23 cellular contexts compared by ENCODE assay signal in genomic region chr7:28771901-28772622, GRCh38.
"Had no signal": no experiment of that assay in that cellular context is flagged by ENCODE, and none has a peak within 500 bp of the region (broad histone marks: within the 10 kb centered on the region; RNA-seq: fewer than 3 reads in every experiment).

No MANE protein-coding gene starts in this region.

- H3K4me3 Mint-ChIP-seq: activated CD4-positive, alpha-beta T cell treated with anti-CD3 and anti-CD28 coated beads for 36 hours; activated naive CD8-positive, alpha-beta T cell treated with anti-CD3 and anti-CD28 coated beads, Interleukin-2, amount 10 ng/mL, durations not matched to agents 7 days and 5 days; activated T-helper 17 cell treated with anti-CD3 and anti-CD28 coated beads, Interleukin-2, amount 50 U/mL, for 72 hours; memory B cell; natural killer cell; stimulated activated naive CD8-positive, alpha-beta T cell treated with anti-CD3 and anti-CD28 coated beads, Interleukin-15, amount 100 ng/mL, for 72 hours; T-helper 2 cell treated with Interferon-gamma antibody and Interleukin-4, amounts not matched to agents 5 μg/mL and 100 μg/mL, for 36 hours; type B pancreatic cell; WTC11 had no signal

- ATAC-seq: activated CD4-positive, alpha-beta T cell treated with anti-CD3 and anti-CD28 coated beads for 36 hours; activated T-helper 17 cell treated with anti-CD3 and anti-CD28 coated beads, Interleukin-2, amount 50 U/mL, for 72 hours; gastroesophageal sphincter; heart left ventricle; natural killer cell; right lobe of liver; stimulated activated naive CD8-positive, alpha-beta T cell treated with anti-CD3 and anti-CD28 coated beads, Interleukin-15, amount 100 ng/mL, for 72 hours; WTC11 had no signal

- H3K4me1 Mint-ChIP-seq: activated CD4-positive, alpha-beta T cell treated with anti-CD3 and anti-CD28 coated beads for 36 hours; activated naive CD8-positive, alpha-beta T cell treated with anti-CD3 and anti-CD28 coated beads, Interleukin-2, amount 10 ng/mL, durations not matched to agents 7 days and 5 days; activated T-helper 17 cell treated with anti-CD3 and anti-CD28 coated beads, Interleukin-2, amount 50 U/mL, for 72 hours; memory B cell; natural killer cell; stimulated activated naive CD8-positive, alpha-beta T cell treated with anti-CD3 and anti-CD28 coated beads, Interleukin-15, amount 100 ng/mL, for 72 hours had no signal

- DNase-seq: activated CD4-positive, alpha-beta T cell treated with anti-CD3 and anti-CD28 coated beads for 36 hours; activated CD4-positive, alpha-beta T cell treated with anti-CD3 and anti-CD28 coated beads, Interleukin-2, amount 50 U/mL, for 48 hours; activated naive CD4-positive, alpha-beta T cell treated with Interleukin-2 at 50 U/mL for 16 hours; activated naive CD8-positive, alpha-beta T cell treated with anti-CD3 and anti-CD28 coated beads, Interleukin-2, amount 10 ng/mL, durations not matched to agents 7 days and 5 days; activated T-cell treated with anti-CD3 and anti-CD28 coated beads for 4 hours; amygdala; caudate nucleus; heart left ventricle; kidney; natural killer cell; posterior cingulate gyrus; right lobe of liver; small intestine; stimulated activated CD4-positive, alpha-beta T cell treated with anti-CD3 and anti-CD28 coated beads, Interleukin-4, amount 100 ng/mL, for 1 hour; stimulated activated naive CD8-positive, alpha-beta T cell treated with anti-CD3 and anti-CD28 coated beads, Interleukin-15, amount 100 ng/mL, for 72 hours had no signal

- H3K36me3 Mint-ChIP-seq: activated naive CD8-positive, alpha-beta T cell treated with anti-CD3 and anti-CD28 coated beads, Interleukin-2, amount 10 ng/mL, durations not matched to agents 7 days and 5 days; memory B cell; natural killer cell; type B pancreatic cell; WTC11 had no signal

- H3K4me3 ChIP-seq: esophagus muscularis mucosa, gastroesophageal sphincter, heart left ventricle, right lobe of liver, suprapubic skin had no signal

- H3K9me3 ChIP-seq: esophagus muscularis mucosa, gastroesophageal sphincter, heart left ventricle, right lobe of liver, suprapubic skin had no signal

- H3K9me3 Mint-ChIP-seq: activated naive CD8-positive, alpha-beta T cell treated with anti-CD3 and anti-CD28 coated beads, Interleukin-2, amount 10 ng/mL, durations not matched to agents 7 days and 5 days; activated T-helper 17 cell treated with anti-CD3 and anti-CD28 coated beads, Interleukin-2, amount 50 U/mL, for 72 hours; memory B cell; natural killer cell; stimulated activated naive CD8-positive, alpha-beta T cell treated with anti-CD3 and anti-CD28 coated beads, Interleukin-15, amount 100 ng/mL, for 72 hours; T-helper 2 cell treated with Interferon-gamma antibody and Interleukin-4, amounts not matched to agents 5 μg/mL and 100 μg/mL, for 36 hours had no signal

- H3K36me3 ChIP-seq: esophagus muscularis mucosa, gastroesophageal sphincter, heart left ventricle, right lobe of liver, suprapubic skin had no signal

- H3K27ac Mint-ChIP-seq: activated CD4-positive, alpha-beta T cell treated with anti-CD3 and anti-CD28 coated beads for 36 hours; activated naive CD8-positive, alpha-beta T cell treated with anti-CD3 and anti-CD28 coated beads, Interleukin-2, amount 10 ng/mL, durations not matched to agents 7 days and 5 days; activated T-helper 17 cell treated with anti-CD3 and anti-CD28 coated beads, Interleukin-2, amount 50 U/mL, for 72 hours; memory B cell; natural killer cell; T-helper 2 cell treated with Interferon-gamma antibody and Interleukin-4, amounts not matched to agents 5 μg/mL and 100 μg/mL, for 36 hours; type B pancreatic cell; WTC11 had no signal

- H3K4me1 ChIP-seq: heart left ventricle, right lobe of liver had no signal
